8 cellular contexts compared by ENCODE assay signal in the genomic region with DNA sequence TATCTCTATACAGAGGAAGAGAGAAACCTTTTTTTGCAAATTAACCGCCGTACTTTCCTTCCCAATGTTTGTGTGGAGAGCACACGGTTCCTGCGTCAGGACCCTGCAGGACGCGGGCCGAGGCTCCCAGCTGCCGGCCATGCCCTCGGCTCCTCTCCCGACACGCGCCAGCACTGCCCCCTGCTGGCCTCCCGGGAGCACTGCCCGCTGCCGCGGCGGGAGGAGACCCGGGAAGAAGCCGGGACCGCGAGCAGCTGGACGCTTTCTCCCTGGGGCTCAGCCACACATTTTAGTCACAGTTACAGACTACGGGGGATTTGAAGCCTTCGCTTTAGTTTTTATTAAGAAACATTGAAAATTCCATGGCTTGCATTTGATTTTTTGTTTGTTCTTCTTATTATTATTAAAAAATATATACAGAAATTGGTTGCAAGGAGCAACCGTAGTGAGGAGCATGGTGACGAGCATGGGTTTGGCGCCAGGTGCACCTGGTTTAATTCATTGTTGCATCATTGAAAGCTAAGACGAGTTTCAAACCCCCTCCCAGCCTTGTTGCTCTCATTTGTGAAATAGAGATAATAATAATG.
DNase-seq lines count a peak whose midpoint lies in the region; ATAC-seq, FAIRE-seq and TF ChIP-seq lines count a peak whose summit lies in the region.

No MANE protein-coding gene starts in this region.

- no peak for FAIRE-seq in GM19239 (lab: Jason Lieb, UNC)

- no peak for TF ChIP-seq POLR2A in esophagus squamous epithelium (IDR thresholded peaks at IDR 0.05)

- intact Hi-C loops in esophagus squamous epithelium (cut with DNase I): no loop called here
- intact Hi-C loops in natural killer cell (cut with micrococcal nuclease): loop anchor here (2.0 to 5.0 kb wide), 2 partner anchors 649 to 848 kb away; no protein-coding TSS in a partner anchor

- H3K4me1 ChIP-seq in esophagus squamous epithelium: peaks cover 0 to 6% (median 3%) of the 10 kb centered on the region in 3 donors

- no peaks in the 10 kb centered on the region for H3K9me3 Mint-ChIP-seq in natural killer cell

- peak; percentile 88 for ATAC-seq in HG03354 (IDR thresholded peaks at IDR 0.05; ENCODE audit: poor library complexity, severe bottlenecking, unreplicated experiment)
- peak; percentile 79 to 98 (median 92) for ATAC-seq in natural killer cell

- TF ChIP-seq CTCF in C4-2B (conservative IDR thresholded peaks at IDR 0.05) (peak; percentile 94), esophagus squamous epithelium (IDR thresholded peaks at IDR 0.05) (peak; percentile 33 to 74 (median 60)), natural killer cell (IDR thresholded peaks at IDR 0.05) (peak; percentile 96)

- 13 to 16% methylated on average over 15 to 27 of the region's 28 CpGs for WGBS in esophagus squamous epithelium, 2 donors

- H3K4me3 ChIP-seq in esophagus squamous epithelium: no peak overlapping the region

- no peaks in the 10 kb centered on the region for H3K36me3 Mint-ChIP-seq in natural killer cell

- no peaks in the 10 kb centered on the region for H3K36me3 ChIP-seq in esophagus squamous epithelium

- H3K27me3 Mint-ChIP-seq in natural killer cell (ENCODE audit: low read depth in 2 of 2): peaks cover 6 to 11% of the 10 kb centered on the region in 2 donors

- peaks cover 9 to 17% of the 10 kb centered on the region in 2 donors for H3K4me1 Mint-ChIP-seq in natural killer cell

- H3K4me3 Mint-ChIP-seq in natural killer cell: no peak overlapping the region

- no peak overlapping the region for H3K27ac Mint-ChIP-seq in natural killer cell

- peaks cover 0 to 10% (median 0%) of the 10 kb centered on the region in 4 donors for H3K27me3 ChIP-seq in esophagus squamous epithelium

- H3K27ac ChIP-seq in C4-2B (no peak overlapping the region), esophagus squamous epithelium (no peak overlapping the region)

- H3K9me3 ChIP-seq in esophagus squamous epithelium: no peaks in the 10 kb centered on the region

- DNase-seq in GM19239 (ENCODE audit: insufficient read length, low spot score) (peak; percentile 72), NCI-H526 treated with DMSO at 0.1 percent for 48 hours (lab: John Stamatoyannopoulos, UW) (peak; percentile 33), esophagus squamous epithelium (lab: John Stamatoyannopoulos, UW) (no peak), natural killer cell (peak; percentile 68), superior temporal gyrus (ENCODE audit: extremely low spot score) (peak; percentile 81)
- DNase-seq in activated CD8-positive, alpha-beta memory T cell treated with anti-CD3 and anti-CD28 coated beads, Interleukin-2, amount 50 U/mL, for 48 hours: peak; percentile 91
